Comparison of ENCODE assay signal across 8 cellular contexts in the genomic region with DNA sequence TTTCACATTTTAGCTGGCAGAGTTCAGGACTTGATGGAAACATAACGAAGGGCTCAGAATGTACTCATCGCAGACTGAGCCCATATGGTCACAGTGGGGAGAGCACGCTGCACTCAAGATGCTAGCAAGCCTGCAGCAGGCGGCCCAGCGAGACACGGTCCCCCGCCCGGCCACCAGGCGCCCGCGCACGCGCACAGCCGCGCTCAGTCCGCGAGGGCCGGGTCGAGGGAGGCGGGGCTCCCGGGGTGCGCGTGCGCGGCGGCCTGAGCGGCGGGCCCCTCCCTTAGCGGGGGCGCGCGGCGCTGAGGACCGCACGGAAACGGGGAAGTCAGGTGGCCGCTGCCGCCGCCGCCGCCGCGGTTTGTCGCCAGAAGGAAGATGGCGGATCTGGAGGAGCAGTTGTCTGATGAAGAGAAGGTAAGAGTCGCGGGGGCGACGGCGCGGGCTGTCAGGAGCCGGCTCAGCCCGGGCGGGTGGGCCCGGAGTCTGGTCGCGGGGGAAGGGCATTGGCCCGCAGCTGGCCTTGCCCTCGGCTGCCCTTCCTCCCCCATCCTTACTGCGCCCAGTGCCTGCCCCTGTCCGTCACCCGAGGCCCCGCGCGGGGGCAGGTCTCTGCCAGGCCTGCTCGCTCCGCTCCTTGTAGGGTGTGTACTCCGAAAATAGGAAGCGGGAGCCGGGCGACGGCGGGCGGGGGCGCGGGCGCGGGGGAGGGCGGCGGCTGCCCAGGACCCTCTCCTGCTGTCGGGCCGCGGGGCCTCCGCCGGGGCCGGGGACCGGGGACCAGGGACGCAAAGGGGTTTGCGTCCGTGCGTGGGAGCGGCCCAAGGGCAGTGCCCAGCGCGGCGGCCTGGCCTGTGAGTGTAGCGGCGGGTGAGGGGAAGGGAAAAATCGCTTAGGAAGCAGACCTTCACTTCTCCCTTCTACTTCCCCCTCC. TPM values are rescaled to one million over a fixed set of nuclear protein-coding genes. Genes with fewer than 3 reads are reported as not detected.
A peak's percentile ranks its signal among the peaks of the same experiment; 100 is the strongest.
DNase-seq lines count a peak whose midpoint lies in the region; ATAC-seq and TF ChIP-seq lines count a peak whose summit lies in the region.

A gene (plus strand): TSS at position 354 of the 934 bp plus-strand sequence. CDS start 25 bp downstream, at position 379.

- H3K27ac Mint-ChIP-seq in CD4-positive, alpha-beta memory T cell, result peak within 1 kb of the TSS; percentile 83 to 98 (median 97)
- H3K27ac Mint-ChIP-seq in dendritic cell treated with granulocyte-macrophage colony-stimulating factor and Interleukin-4, amounts not matched to agents 40 ng/mL and 50 ng/mL, for 4 days, result peak within 1 kb of the TSS; percentile 98

- no peaks in the 10 kb centered on the region for H3K9me3 ChIP-seq in CD4-positive, alpha-beta memory T cell (ENCODE audit: control insufficient read depth in 1 of 2, low read length in 2 of 2)
- no peaks in the 10 kb centered on the region for H3K9me3 ChIP-seq in liver (ENCODE audit: control insufficient read depth in 4 of 4, low read length in 3 of 4)

- H3K4me1 Mint-ChIP-seq in CD4-positive, alpha-beta memory T cell, result peaks cover 31 to 57% (median 46%) of the 10 kb centered on the region in 4 donors
- H3K4me1 Mint-ChIP-seq in dendritic cell treated with granulocyte-macrophage colony-stimulating factor and Interleukin-4, amounts not matched to agents 40 ng/mL and 50 ng/mL, for 4 days (ENCODE audit: low read depth), result peaks cover 52% of the 10 kb centered on the region

- H3K9me3 Mint-ChIP-seq in CD4-positive, alpha-beta memory T cell, result peaks cover 0 to 2% (median 0%) of the 10 kb centered on the region in 8 donors
- no peaks in the 10 kb centered on the region for H3K9me3 Mint-ChIP-seq in dendritic cell treated with granulocyte-macrophage colony-stimulating factor and Interleukin-4, amounts not matched to agents 40 ng/mL and 50 ng/mL, for 4 days

- H3K4me3 ChIP-seq in CD4-positive, alpha-beta memory T cell (ENCODE audit: low read length in 2 of 2), result peak within 1 kb of the TSS; percentile 72 to 81
- H3K4me3 ChIP-seq in liver (ENCODE audit: low read depth in 1 of 3, low read length in 3 of 3), result peak within 1 kb of the TSS; percentile 77 to 95 (median 87)

- H3K36me3 ChIP-seq in CD4-positive, alpha-beta memory T cell (ENCODE audit: insufficient read depth, low read length), result no peaks in the 10 kb centered on the region
- H3K36me3 ChIP-seq in liver (ENCODE audit: control insufficient read depth in 4 of 4, insufficient read depth in 3 of 4, low read depth in 1 of 4, low read length in 3 of 4), result no peaks in the 10 kb centered on the region

- peak within 1 kb of the TSS; percentile 71 to 97 for H3K9ac ChIP-seq in liver (ENCODE audit: low read depth in 1 of 2, low read length in 2 of 2)

- peak; percentile 78 for TF ChIP-seq CTCF in liver (IDR thresholded peaks at IDR 0.05; ENCODE audit: low read depth, low read length, missing input control)

- no peak for TF ChIP-seq RAD21 in liver (IDR thresholded peaks at IDR 0.05)

- peak within 1 kb of the TSS; percentile 93 to 99 (median 97) for H3K4me3 Mint-ChIP-seq in CD4-positive, alpha-beta memory T cell
- peak within 1 kb of the TSS; percentile 100 for H3K4me3 Mint-ChIP-seq in dendritic cell treated with granulocyte-macrophage colony-stimulating factor and Interleukin-4, amounts not matched to agents 40 ng/mL and 50 ng/mL, for 4 days

- WGBS in liver, result under 1% methylated on average over 98 of the region's 98 CpGs

- CTCF ChIA-PET in CD4-positive, alpha-beta memory T cell (lab: Charles Lee; ENCODE audit: partially characterized antibody), result interaction anchor here (0.8 to 1.3 kb wide), 3 partner anchors 10 to 14 kb away, joined by 3 to 6 read pairs (median 3); no protein-coding TSS in a partner anchor

- no peaks in the 10 kb centered on the region for H3K27me3 ChIP-seq in CD4-positive, alpha-beta memory T cell (ENCODE audit: insufficient read depth, low read length)
- no peaks in the 10 kb centered on the region for H3K27me3 ChIP-seq in liver (ENCODE audit: control insufficient read depth in 4 of 4, insufficient read depth in 4 of 4, low read length in 3 of 4)

- DNase-seq in CD4-positive, alpha-beta memory T cell, result peak; percentile 90 to 97 (median 95)
- DNase-seq in NCI-H774 (lab: John Stamatoyannopoulos, UW), result peak; percentile 91
- DNase-seq in activated CD4-positive, alpha-beta T cell treated with anti-CD3 and anti-CD28 coated beads, Interleukin-2, amount 50 U/mL, for 4 hours, result peak; percentile 90 to 92
- DNase-seq in stimulated activated CD4-positive, alpha-beta T cell treated with anti-CD3 and anti-CD28 coated beads, Interleukin-4, amount 100 ng/mL, for 1 hour, result peak; percentile 95

- peaks cover 48% of the 10 kb centered on the region for H3K4me1 ChIP-seq in CD4-positive, alpha-beta memory T cell (ENCODE audit: insufficient read depth, low read length)
- peaks cover under 1 to 22% (median 12%) of the 10 kb centered on the region in 4 donors for H3K4me1 ChIP-seq in liver (ENCODE audit: control insufficient read depth in 4 of 4, insufficient read depth in 4 of 4, low read length in 3 of 4)

- peaks cover 0 to 4% of the 10 kb centered on the region in 2 donors for H3K27me3 Mint-ChIP-seq in CD4-positive, alpha-beta memory T cell
- peaks cover 2% of the 10 kb centered on the region for H3K27me3 Mint-ChIP-seq in dendritic cell treated with granulocyte-macrophage colony-stimulating factor and Interleukin-4, amounts not matched to agents 40 ng/mL and 50 ng/mL, for 4 days

- H3K36me3 Mint-ChIP-seq in CD4-positive, alpha-beta memory T cell, result peaks cover 0 to 7% of the 10 kb centered on the region in 2 donors
- H3K36me3 Mint-ChIP-seq in dendritic cell treated with granulocyte-macrophage colony-stimulating factor and Interleukin-4, amounts not matched to agents 40 ng/mL and 50 ng/mL, for 4 days (ENCODE audit: low read depth), result peaks cover 24% of the 10 kb centered on the region

- POLR2A ChIA-PET in CD4-positive, alpha-beta memory T cell (lab: Charles Lee; ENCODE audit: partially characterized antibody), result interaction anchor here (1.4 to 1.7 kb wide), 2 partner anchors 8 to 91 kb away, joined by 4 read pairs; a partner anchor contains a TSS

- ATAC-seq in GM19438 (IDR thresholded peaks at IDR 0.05; ENCODE audit: low read depth, unreplicated experiment), result peak; percentile 93
- peak; percentile 88 for ATAC-seq in HG03571 (IDR thresholded peaks at IDR 0.05; ENCODE audit: unreplicated experiment)

- peak within 1 kb of the TSS; percentile 80 for H3K27ac ChIP-seq in CD4-positive, alpha-beta memory T cell (ENCODE audit: low read depth, low read length)
- H3K27ac ChIP-seq in liver (ENCODE audit: low read depth in 1 of 2, low read length in 2 of 2), result peak within 1 kb of the TSS; percentile 94 to 99

- intact Hi-C loops in CD4-positive, alpha-beta memory T cell (cut with micrococcal nuclease), result loop anchor here (1.0 to 10.0 kb wide), 4 partner anchors 91 to 1322 kb away; a partner anchor contains a TSS
- intact Hi-C loops in dendritic cell treated with granulocyte-macrophage colony-stimulating factor and Interleukin-4, amounts not matched to agents 40 ng/mL and 50 ng/mL, for 4 days (cut with micrococcal nuclease), result loop anchor here (1.0 kb wide), 1 partner anchor 49 kb away; no protein-coding TSS in a partner anchor

TF ChIP-seq in liver, 16 proteins besides CTCF, POLR2A, EP300 and RAD21 (continues in another document):
- TF ChIP-seq RXRA (IDR thresholded peaks at IDR 0.05), result no peak
- TF ChIP-seq, protein P1, sequence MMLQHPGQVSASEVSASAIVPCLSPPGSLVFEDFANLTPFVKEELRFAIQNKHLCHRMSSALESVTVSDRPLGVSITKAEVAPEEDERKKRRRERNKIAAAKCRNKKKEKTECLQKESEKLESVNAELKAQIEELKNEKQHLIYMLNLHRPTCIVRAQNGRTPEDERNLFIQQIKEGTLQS (IDR thresholded peaks at IDR 0.05), result no peak
- TF ChIP-seq, protein P2, sequence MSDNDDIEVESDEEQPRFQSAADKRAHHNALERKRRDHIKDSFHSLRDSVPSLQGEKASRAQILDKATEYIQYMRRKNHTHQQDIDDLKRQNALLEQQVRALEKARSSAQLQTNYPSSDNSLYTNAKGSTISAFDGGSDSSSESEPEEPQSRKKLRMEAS (IDR thresholded peaks at IDR 0.05), result no peak
- peak; percentile 95 for TF ChIP-seq YY1 (IDR thresholded peaks at IDR 0.05)
- no peak for TF ChIP-seq JUND (IDR thresholded peaks at IDR 0.05)
- peak; percentile 35 for TF ChIP-seq TAF1 (conservative IDR thresholded peaks at IDR 0.05)
- no peak for TF ChIP-seq FOXA1 (IDR thresholded peaks at IDR 0.05)
- no peak for TF ChIP-seq SP1 (IDR thresholded peaks at IDR 0.05)
- TF ChIP-seq GABPA (IDR thresholded peaks at IDR 0.05 in 1 of 2, conservative IDR thresholded peaks at IDR 0.05 in 1 of 2), result no peak
- TF ChIP-seq, protein P3, sequence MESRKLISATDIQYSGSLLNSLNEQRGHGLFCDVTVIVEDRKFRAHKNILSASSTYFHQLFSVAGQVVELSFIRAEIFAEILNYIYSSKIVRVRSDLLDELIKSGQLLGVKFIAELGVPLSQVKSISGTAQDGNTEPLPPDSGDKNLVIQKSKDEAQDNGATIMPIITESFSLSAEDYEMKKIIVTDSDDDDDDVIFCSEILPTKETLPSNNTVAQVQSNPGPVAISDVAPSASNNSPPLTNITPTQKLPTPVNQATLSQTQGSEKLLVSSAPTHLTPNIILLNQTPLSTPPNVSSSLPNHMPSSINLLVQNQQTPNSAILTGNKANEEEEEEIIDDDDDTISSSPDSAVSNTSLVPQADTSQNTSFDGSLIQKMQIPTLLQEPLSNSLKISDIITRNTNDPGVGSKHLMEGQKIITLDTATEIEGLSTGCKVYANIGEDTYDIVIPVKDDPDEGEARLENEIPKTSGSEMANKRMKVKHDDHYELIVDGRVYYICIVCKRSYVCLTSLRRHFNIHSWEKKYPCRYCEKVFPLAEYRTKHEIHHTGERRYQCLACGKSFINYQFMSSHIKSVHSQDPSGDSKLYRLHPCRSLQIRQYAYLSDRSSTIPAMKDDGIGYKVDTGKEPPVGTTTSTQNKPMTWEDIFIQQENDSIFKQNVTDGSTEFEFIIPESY (IDR thresholded peaks at IDR 0.05), result no peak

RNA-seq across cellular contexts. Expression of the gene that starts here (rescaled TPM):
- 100 to 1,000 TPM; 112 to 116 TPM for total RNA-seq in CD4-positive, alpha-beta memory T cell
- polyA plus RNA-seq in CD4-positive, alpha-beta memory T cell, result 100 to 1,000 TPM; 170 to 307 TPM
- 10 to 100 TPM; 64.3 to 90.0 TPM for total RNA-seq in liver
- polyA plus RNA-seq in liver, result 10 to 100 TPM; 45.1 to 73.9 TPM

Comparison
In these comparisons a context has a peak if more than half of its experiments do, and no peak if none do; other contexts are left out.
1. Peak in every context shown above with its lines: DNase-seq, ATAC-seq, H3K4me3 ChIP-seq and H3K27ac ChIP-seq.